8 cellular contexts compared by ENCODE assay signal in the genomic region with DNA sequence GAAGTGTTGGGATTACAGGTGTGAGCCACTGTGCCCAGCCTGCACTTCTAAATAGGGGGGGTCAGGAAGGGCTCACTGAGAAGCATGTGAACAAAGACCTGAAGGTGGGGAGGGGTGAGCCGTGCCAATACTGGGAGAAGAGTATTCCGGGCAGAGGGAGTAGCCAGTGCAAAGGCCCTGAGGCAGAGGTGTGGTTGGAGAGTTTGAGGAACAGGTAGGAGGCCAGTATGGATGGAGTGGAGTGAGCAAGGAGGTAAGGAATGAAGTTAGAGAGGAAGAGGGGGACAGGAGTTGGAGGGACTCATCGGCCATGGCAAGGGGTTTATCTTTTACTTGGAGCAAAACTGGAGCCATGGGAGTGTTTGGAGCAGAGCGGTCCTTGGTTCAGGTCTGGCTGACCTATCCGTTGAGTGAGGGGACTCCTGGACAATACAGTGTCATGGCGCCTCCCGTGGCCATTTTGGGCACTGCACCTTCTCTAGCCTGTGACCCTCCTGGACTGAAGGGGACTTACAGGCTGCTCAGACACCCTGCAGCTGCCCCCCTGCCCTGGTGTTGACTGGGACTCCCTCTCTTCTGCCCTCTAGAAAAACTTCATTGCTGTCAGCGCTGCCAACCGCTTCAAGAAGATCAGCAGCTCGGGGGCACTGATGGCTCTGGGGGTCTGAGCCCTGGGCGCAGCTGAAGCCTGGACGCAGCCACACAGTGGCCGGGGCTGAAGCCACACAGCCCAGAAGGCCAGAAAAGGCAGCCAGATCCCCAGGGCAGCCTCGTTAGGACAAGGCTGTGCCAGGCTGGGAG. TPM values are rescaled to one million over a fixed set of nuclear protein-coding genes. Genes with fewer than 3 reads are reported as not detected.
DNase-seq lines count a peak whose midpoint lies in the region; ATAC-seq lines count a peak whose summit lies in the region.

No MANE protein-coding gene starts in this region.

- peaks cover 4% of the 10 kb centered on the region for H3K27me3 Mint-ChIP-seq in activated naive CD8-positive, alpha-beta T cell treated with anti-CD3 and anti-CD28 coated beads, Interleukin-2, amount 10 ng/mL, durations not matched to agents 7 days and 5 days

- DNase-seq in AML-193 (lab: John Stamatoyannopoulos, UW) (peak; percentile 9 to 31), GM19238 (ENCODE audit: insufficient read length, low spot score) (peak; percentile 57), SK-N-DZ (ENCODE audit: low spot score) (peak; percentile 77), iPS DF 6.9 (ENCODE audit: low read depth, low spot score) (peak; percentile 78)
- DNase-seq in activated naive CD8-positive, alpha-beta T cell treated with anti-CD3 and anti-CD28 coated beads, Interleukin-2, amount 10 ng/mL, durations not matched to agents 7 days and 5 days: peak; percentile 72
- peak; percentile 19 for DNase-seq in stimulated activated CD4-positive, alpha-beta T cell treated with anti-CD3 and anti-CD28 coated beads, Interleukin-2, amount 100 ng/mL, for 4 hours (ENCODE audit: low read depth)

- peaks cover 3% of the 10 kb centered on the region; the same call in 1 of the 2 replicates for H3K4me1 ChIP-seq in iPS DF 6.9 (ENCODE audit: control insufficient read depth, insufficient read depth, low read length)

- H3K4me3 Mint-ChIP-seq in activated naive CD8-positive, alpha-beta T cell treated with anti-CD3 and anti-CD28 coated beads, Interleukin-2, amount 10 ng/mL, durations not matched to agents 7 days and 5 days: no peak overlapping the region

- H3K27me3 ChIP-seq in iPS DF 6.9 (ENCODE audit: control insufficient read depth, insufficient read depth, low read length): no peaks in the 10 kb centered on the region

- POLR2A ChIA-PET in activated naive CD8-positive, alpha-beta T cell treated with anti-CD3 and anti-CD28 coated beads, Interleukin-2, amount 10 ng/mL, durations not matched to agents 7 days and 5 days (lab: Charles Lee): no interaction called here

- no peaks in the 10 kb centered on the region for H3K36me3 ChIP-seq in iPS DF 6.9 (ENCODE audit: control insufficient read depth, insufficient read depth, low read length)

- no peak overlapping the region for H3K4me3 ChIP-seq in iPS DF 6.9 (ENCODE audit: low read length)

- ATAC-seq in activated naive CD8-positive, alpha-beta T cell treated with anti-CD3 and anti-CD28 coated beads, Interleukin-2, amount 10 ng/mL, durations not matched to agents 7 days and 5 days (ENCODE audit: low read depth): no peak
- no peak for ATAC-seq in HG03342 (IDR thresholded peaks at IDR 0.05; ENCODE audit: unreplicated experiment)
- no peak for ATAC-seq in GM21529 (IDR thresholded peaks at IDR 0.05; ENCODE audit: unreplicated experiment)

- no peaks in the 10 kb centered on the region for H3K36me3 Mint-ChIP-seq in activated naive CD8-positive, alpha-beta T cell treated with anti-CD3 and anti-CD28 coated beads, Interleukin-2, amount 10 ng/mL, durations not matched to agents 7 days and 5 days

- peaks cover 17% of the 10 kb centered on the region for H3K4me1 Mint-ChIP-seq in activated naive CD8-positive, alpha-beta T cell treated with anti-CD3 and anti-CD28 coated beads, Interleukin-2, amount 10 ng/mL, durations not matched to agents 7 days and 5 days

- H3K27ac ChIP-seq in iPS DF 6.9 (ENCODE audit: low read length): no peak overlapping the region

- no peaks in the 10 kb centered on the region for H3K9me3 Mint-ChIP-seq in activated naive CD8-positive, alpha-beta T cell treated with anti-CD3 and anti-CD28 coated beads, Interleukin-2, amount 10 ng/mL, durations not matched to agents 7 days and 5 days

- no CpG with 5 or more reads among the region's 14 CpGs for WGBS in iPS DF 6.9 (ENCODE audit: insufficient coverage, insufficient read length)

- H3K27ac Mint-ChIP-seq in activated naive CD8-positive, alpha-beta T cell treated with anti-CD3 and anti-CD28 coated beads, Interleukin-2, amount 10 ng/mL, durations not matched to agents 7 days and 5 days: no peak overlapping the region

- no peaks in the 10 kb centered on the region for H3K9me3 ChIP-seq in iPS DF 6.9 (ENCODE audit: control insufficient read depth, insufficient read depth, low read length)

RNA-seq across cellular contexts. Expression of a gene that starts 12.1 kb away (rescaled TPM):
- polyA plus RNA-seq in SK-N-DZ (2014; cell fraction: cytosol; rRNA removed): 0.65 TPM in 1 of 2 replicates, not detected in the other
- not detected in 2 replicates for polyA plus RNA-seq in SK-N-DZ (2014; cell fraction: nucleus; rRNA removed)
- total RNA-seq in activated naive CD8-positive, alpha-beta T cell treated with anti-CD3 and anti-CD28 coated beads, Interleukin-2, amount 10 ng/mL, durations not matched to agents 7 days and 5 days: not detected

RNA-seq across cellular contexts. Expression of a gene that starts 14.2 kb away (rescaled TPM):
- 1.6 and 1.7 TPM in 2 replicates for polyA plus RNA-seq in SK-N-DZ (2014; cell fraction: cytosol; rRNA removed)
- 1.1 and 1.7 TPM in 2 replicates for polyA plus RNA-seq in SK-N-DZ (2014; cell fraction: nucleus; rRNA removed)
- total RNA-seq in activated naive CD8-positive, alpha-beta T cell treated with anti-CD3 and anti-CD28 coated beads, Interleukin-2, amount 10 ng/mL, durations not matched to agents 7 days and 5 days: under 1 TPM; 0.31 to 0.39 TPM

RNA-seq across cellular contexts. Expression of a gene that starts 37.0 kb away (rescaled TPM):
- polyA plus RNA-seq in SK-N-DZ (2014; cell fraction: cytosol; rRNA removed): 9.7 and 14.3 TPM in 2 replicates
- 3.3 and 4.7 TPM in 2 replicates for polyA plus RNA-seq in SK-N-DZ (2014; cell fraction: nucleus; rRNA removed)
- total RNA-seq in activated naive CD8-positive, alpha-beta T cell treated with anti-CD3 and anti-CD28 coated beads, Interleukin-2, amount 10 ng/mL, durations not matched to agents 7 days and 5 days: not detected

RNA-seq across cellular contexts. Expression of a gene that starts 37.1 kb away (rescaled TPM):
- not detected in 2 replicates for polyA plus RNA-seq in SK-N-DZ (2014; cell fraction: cytosol; rRNA removed)
- 0.28 TPM in 1 of 2 replicates, not detected in the other for polyA plus RNA-seq in SK-N-DZ (2014; cell fraction: nucleus; rRNA removed)
- not detected for total RNA-seq in activated naive CD8-positive, alpha-beta T cell treated with anti-CD3 and anti-CD28 coated beads, Interleukin-2, amount 10 ng/mL, durations not matched to agents 7 days and 5 days

Comparison
In these comparisons a context has a peak if more than half of its experiments do, and no peak if none do; other contexts are left out.
1. DNase-seq: peak in every context shown above with its lines; median percentile 78 in iPS DF 6.9; 77 in SK-N-DZ; 72 in activated naive CD8-positive, alpha-beta T cell treated with anti-CD3 and anti-CD28 coated beads, Interleukin-2, amount 10 ng/mL, durations not matched to agents 7 days and 5 days; 57 in GM19238; 20 in AML-193; 19 in stimulated activated CD4-positive, alpha-beta T cell treated with anti-CD3 and anti-CD28 coated beads, Interleukin-2, amount 100 ng/mL, for 4 hours.